In the genomic region with DNA sequence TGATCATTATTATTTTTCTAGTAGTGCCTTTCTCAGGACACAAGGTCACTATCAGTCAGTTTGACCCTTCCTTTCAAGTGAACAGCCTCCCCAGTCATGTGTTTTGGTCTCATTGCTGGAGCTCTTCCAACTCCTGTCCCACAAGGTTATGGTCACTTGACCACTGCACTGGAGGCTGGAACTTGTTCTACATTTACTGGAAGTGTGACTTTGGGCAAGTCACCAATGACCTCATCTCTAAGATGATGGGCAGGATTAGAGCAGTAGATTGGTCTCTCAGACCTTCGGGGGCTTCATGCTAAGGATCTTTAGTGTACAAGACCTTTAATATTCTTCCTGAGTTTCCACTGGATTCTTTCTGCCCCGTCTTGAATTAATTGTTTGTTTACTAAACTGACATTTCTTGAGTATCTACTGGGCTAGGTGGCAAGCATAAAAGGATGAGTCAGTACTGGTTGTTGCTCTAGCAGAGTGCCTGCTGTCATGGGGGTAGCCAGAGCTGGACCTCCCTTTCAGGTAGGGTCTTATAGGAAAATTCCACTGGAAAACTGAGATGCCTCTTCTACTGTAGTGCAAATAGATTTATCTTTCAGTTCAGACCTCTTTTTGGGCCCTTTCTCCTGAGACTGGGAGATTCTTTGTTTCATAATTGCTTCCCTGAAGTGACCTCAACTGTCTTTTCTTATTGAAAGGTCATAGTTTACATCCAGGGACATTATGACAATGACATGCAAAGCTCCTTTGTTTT, we compare ENCODE assay signal across 1 cellular context.
TF ChIP-seq lines count a peak whose summit lies in the region.

No MANE protein-coding gene starts in this region.

TF ChIP-seq in IMR-90, 13 proteins besides CTCF, POLR2A, EP300 and RAD21:
- no peak for TF ChIP-seq ELK1 (IDR thresholded peaks at IDR 0.05; ENCODE audit: borderline replicate concordance, low read depth, low read length)
